Comparison of ENCODE assay signal across 15 cellular contexts in genomic region chr7:158501300-158502067, GRCh38.
A peak's percentile ranks its signal among the peaks of the same experiment; 100 is the strongest.
DNase-seq lines count a peak whose midpoint lies in the region; ATAC-seq and TF ChIP-seq lines count a peak whose summit lies in the region.
"Had no signal": no experiment of that assay in that cellular context is flagged by ENCODE, and none has a peak within 500 bp of the region (broad histone marks: within the 10 kb centered on the region; RNA-seq: fewer than 3 reads in every experiment).

No MANE protein-coding gene starts in this region.

- no peaks in the 10 kb centered on the region for H4K20me1 ChIP-seq in BLaER1 treated with 17β-estradiol and CSF1 and Interleukin-3, amounts not matched to agents 10 nM and 100 nM

- H2BK12ac ChIP-seq in neuronal stem cell (ENCODE audit: low read length) = no peak overlapping the region

- H3K4me1 ChIP-seq in BLaER1 treated with 17β-estradiol and CSF1 and Interleukin-3, amounts not matched to agents 10 nM and 100 nM = peaks cover 6 to 30% (median 21%) of the 10 kb centered on the region in 10 experiments; a peak in 18 of 20 replicates
- H3K4me1 ChIP-seq in Panc1 (ENCODE audit: control insufficient read depth, insufficient read depth, low read length) (no peaks in the 10 kb centered on the region), neuronal stem cell (ENCODE audit: control insufficient read depth in 2 of 2, insufficient read depth in 1 of 2, low read depth in 1 of 2, low read length in 2 of 2) (peaks cover 4 to 13% of the 10 kb centered on the region in 2 donors)

- CTCF ChIA-PET in Panc1 (lab: Charles Lee) = no interaction called here

- H3K14ac ChIP-seq in neuronal stem cell (ENCODE audit: low read length) = peak overlapping the region; percentile 47

- peak overlapping the region; percentile 72 for H2BK15ac ChIP-seq in neuronal stem cell (ENCODE audit: low read length)

- H4K91ac ChIP-seq in neuronal stem cell (ENCODE audit: low read depth, low read length, poor library complexity) = no peak overlapping the region

- peaks cover 8 to 24% (median 16%) of the 10 kb centered on the region in 11 experiments for H3K9me3 ChIP-seq in BLaER1 treated with 17β-estradiol and CSF1 and Interleukin-3, amounts not matched to agents 10 nM and 100 nM (replicated peaks in 1 of 11)
- H3K9me3 ChIP-seq in Panc1 (ENCODE audit: control insufficient read depth, insufficient read depth, low read depth, low read length) (peaks cover 14% of the 10 kb centered on the region), neuronal stem cell (replicated peaks in 1 of 2; ENCODE audit: control insufficient read depth in 2 of 2, insufficient read depth in 1 of 2, low read depth in 1 of 2, low read length in 2 of 2) (peaks cover 0 to 7% of the 10 kb centered on the region in 2 donors)

- no peak overlapping the region for H2AFZ ChIP-seq in neuronal stem cell (ENCODE audit: low read length)

- no peaks in the 10 kb centered on the region for H3K36me3 ChIP-seq in BLaER1 treated with 17β-estradiol and CSF1 and Interleukin-3, amounts not matched to agents 10 nM and 100 nM
- H3K36me3 ChIP-seq in Panc1 (ENCODE audit: control insufficient read depth, insufficient read depth, low read length) (no peaks in the 10 kb centered on the region), neuronal stem cell (replicated peaks in 1 of 2; ENCODE audit: control insufficient read depth in 2 of 2, insufficient read depth in 2 of 2, low read length in 2 of 2) (no peaks in the 10 kb centered on the region)

- H3K23ac ChIP-seq in neuronal stem cell (ENCODE audit: low read depth, low read length, poor library complexity) = no peak overlapping the region

- no peaks in the 10 kb centered on the region for H3K27me3 ChIP-seq in BLaER1 treated with 17β-estradiol and CSF1 and Interleukin-3, amounts not matched to agents 10 nM and 100 nM
- no peaks in the 10 kb centered on the region for H3K27me3 ChIP-seq in Panc1 (ENCODE audit: control insufficient read depth, insufficient read depth, low read length)
- H3K27me3 ChIP-seq in neuronal stem cell (ENCODE audit: control insufficient read depth in 3 of 3, insufficient read depth in 3 of 3, low read depth in 1 of 3, low read length in 3 of 3) = peaks cover 0 to 5% (median 2%) of the 10 kb centered on the region in 3 experiments

- H3K4me2 ChIP-seq in BLaER1 treated with 17β-estradiol and CSF1 and Interleukin-3, amounts not matched to agents 10 nM and 100 nM = peak overlapping the region in 8 of 11 experiments; percentile 30 to 82 (median 68); a peak in 11 of 22 replicates
- no peak overlapping the region for H3K4me2 ChIP-seq in neuronal stem cell (ENCODE audit: insufficient read depth, low read length, poor library complexity, severe bottlenecking)

- no peak overlapping the region for H4K8ac ChIP-seq in neuronal stem cell (ENCODE audit: low read depth, low read length)

- H2BK5ac ChIP-seq in neuronal stem cell (ENCODE audit: low read length) = no peak overlapping the region

- no peak overlapping the region for H2BK120ac ChIP-seq in neuronal stem cell (ENCODE audit: low read depth, low read length)

- in situ Hi-C loops in Panc1 (cut with HindIII; ENCODE audit: low pct_unique_long_range_greater_than_20kb, low sequenced_read_pairs) = no loop called here

- no peak for DNase-seq in Panc1 (ENCODE audit: low read depth, low spot score)
- DNase-seq in caudate nucleus (lab: John Stamatoyannopoulos, UW) = no peak
- no peak for DNase-seq in neuronal stem cell (ENCODE audit: low spot score)
- no peak for DNase-seq in activated CD4-positive, alpha-beta T cell treated with anti-CD3 and anti-CD28 coated beads for 1 hour
- no peak for DNase-seq in NCI-H82 treated with DMSO at 0.1 percent for 48 hours (lab: John Stamatoyannopoulos, UW; ENCODE audit: unreplicated experiment)
- no peak for DNase-seq in medulla oblongata (ENCODE audit: extremely low spot score)
- DNase-seq: ACHN; CD4-positive, alpha-beta memory T cell; DMS153; DMS79 treated with DMSO at 0.1 percent for 48 hours; EL; IMR-90 had no signal

- H3K18ac ChIP-seq in neuronal stem cell (ENCODE audit: low read length) = peak overlapping the region; percentile 90

- BruUV-seq in Panc1 (replicated peaks; lab: Mats Ljungman, UMichigan) = no TSS peak

- H3K4me3 ChIP-seq in BLaER1 treated with 17β-estradiol and CSF1 and Interleukin-3, amounts not matched to agents 10 nM and 100 nM = no peak overlapping the region
- H3K4me3 ChIP-seq in Panc1 (ENCODE audit: low read depth in 2 of 2, low read length in 2 of 2) (no peak overlapping the region), neuronal stem cell (ENCODE audit: low read length in 2 of 2) (no peak overlapping the region)

- H2AK5ac ChIP-seq in neuronal stem cell (ENCODE audit: low read depth, low read length) = peak overlapping the region; percentile 64

- TF ChIP-seq CTCF in Panc1 (IDR thresholded peaks at IDR 0.05) = no peak

- H3K4ac ChIP-seq in neuronal stem cell (ENCODE audit: low read length) = no peak overlapping the region

- no peak overlapping the region for H3K27ac ChIP-seq in BLaER1 treated with 17β-estradiol and CSF1 and Interleukin-3, amounts not matched to agents 10 nM and 100 nM
- H3K27ac ChIP-seq in Panc1 (ENCODE audit: low read length) (no peak overlapping the region), caudate nucleus (ENCODE audit: low read depth, low read length) (peak overlapping the region; percentile 30), neuronal stem cell (replicated peaks; ENCODE audit: low read length) (no peak overlapping the region)
- H3K27ac ChIP-seq: C4-2B had no signal

- H3K79me1 ChIP-seq in neuronal stem cell (ENCODE audit: low read depth, low read length) = no peaks in the 10 kb centered on the region

- WGBS in neuronal stem cell (ENCODE audit: extremely low coverage in 2 of 2, insufficient read length in 2 of 2, insufficient replicate concordance in 1 of 2), 2 donors = no CpG with 5 or more reads among the region's 30 CpGs

- ATAC-seq in Panc1 (peak; percentile 38; the same call in 1 of the 2 replicates), HG02759 (IDR thresholded peaks at IDR 0.05; ENCODE audit: unreplicated experiment) (no peak)

- intact Hi-C loops in Panc1 (cut with micrococcal nuclease; ENCODE audit: unreplicated experiment) = no loop called here

- no peak overlapping the region for H3K9ac ChIP-seq in BLaER1 treated with 17β-estradiol and CSF1 and Interleukin-3, amounts not matched to agents 10 nM and 100 nM
- no peak overlapping the region for H3K9ac ChIP-seq in neuronal stem cell (ENCODE audit: low read depth, low read length, poor library complexity)

- POLR2A ChIA-PET in Panc1 (lab: Charles Lee) = no interaction called here
